ENCODE assay signal across 15 cellular contexts in genomic region chr3:158384019-158384418, GRCh38.
DNase-seq lines count a peak whose midpoint lies in the region; ATAC-seq lines count a peak whose summit lies in the region.
"Had no signal": no experiment of that assay in that cellular context is flagged by ENCODE, and none has a peak within 500 bp of the region (broad histone marks: within the 10 kb centered on the region; RNA-seq: fewer than 3 reads in every experiment).

No MANE protein-coding gene starts in this region.

- peak; percentile 76 to 81 for ATAC-seq in activated T-cell treated with anti-CD3 and anti-CD28 coated beads, Interleukin-2, amount 50 U/mL, for 72 hours (replicated peaks in 1 of 2)
- ATAC-seq in GM21717 (IDR thresholded peaks at IDR 0.05; ENCODE audit: unreplicated experiment) (peak; percentile 68), HG03135 (IDR thresholded peaks at IDR 0.05; ENCODE audit: unreplicated experiment) (peak; percentile 84)
- ATAC-seq: Panc1 had no signal

- no peaks in the 10 kb centered on the region for H3K4me1 Mint-ChIP-seq in activated T-cell treated with anti-CD3 and anti-CD28 coated beads, Interleukin-2, amount 50 U/mL, for 72 hours (ENCODE audit: low read depth)

- H3K27me3 Mint-ChIP-seq in activated T-cell treated with anti-CD3 and anti-CD28 coated beads, Interleukin-2, amount 50 U/mL, for 72 hours (ENCODE audit: low read depth) = no peaks in the 10 kb centered on the region
- H3K27me3 Mint-ChIP-seq: CD4-positive, alpha-beta memory T cell had no signal

- no peak overlapping the region for H3K27ac Mint-ChIP-seq in activated T-cell treated with anti-CD3 and anti-CD28 coated beads, Interleukin-2, amount 50 U/mL, for 72 hours
- H3K27ac Mint-ChIP-seq: activated naive CD4-positive, alpha-beta T cell treated with anti-CD3 and anti-CD28 coated beads for 36 hours; CD4-positive, alpha-beta memory T cell had no signal

- peaks cover 0 to 2% of the 10 kb centered on the region in 2 donors for H3K9me3 Mint-ChIP-seq in activated T-cell treated with anti-CD3 and anti-CD28 coated beads, Interleukin-2, amount 50 U/mL, for 72 hours
- H3K9me3 Mint-ChIP-seq: activated naive CD4-positive, alpha-beta T cell treated with anti-CD3 and anti-CD28 coated beads for 36 hours had no signal

- peaks cover 0 to 2% of the 10 kb centered on the region in 2 donors for H3K36me3 Mint-ChIP-seq in activated T-cell treated with anti-CD3 and anti-CD28 coated beads, Interleukin-2, amount 50 U/mL, for 72 hours (ENCODE audit: insufficient read depth in 2 of 2)

- DNase-seq in activated T-cell treated with anti-CD3 and anti-CD28 coated beads, Interleukin-2, amount 50 U/mL, for 72 hours = no peak
- DNase-seq in activated T-cell treated with anti-CD3 and anti-CD28 coated beads for 4 hours = no peak
- DNase-seq in NCI-H1694 (lab: John Stamatoyannopoulos, UW) = no peak
- DNase-seq in DMS153 treated with DMSO at 0.1 percent for 48 hours (lab: John Stamatoyannopoulos, UW; ENCODE audit: unreplicated experiment) = no peak
- no peak for DNase-seq in hypothalamus (lab: John Stamatoyannopoulos, UW)
- DNase-seq in GM03348 (ENCODE audit: low spot score) = no peak
- DNase-seq: activated naive CD4-positive, alpha-beta T cell treated with anti-CD3 and anti-CD28 coated beads for 36 hours; CD4-positive, alpha-beta memory T cell; effector CD8-positive, alpha-beta T cell; NCI-H2107; stimulated activated naive CD4-positive, alpha-beta T cell treated with Interleukin-2 at 50 U/mL for 16 hours; WERI-Rb-1 had no signal

- no peak overlapping the region for H3K4me3 Mint-ChIP-seq in activated T-cell treated with anti-CD3 and anti-CD28 coated beads, Interleukin-2, amount 50 U/mL, for 72 hours
- H3K4me3 Mint-ChIP-seq: activated naive CD4-positive, alpha-beta T cell treated with anti-CD3 and anti-CD28 coated beads for 36 hours; CD4-positive, alpha-beta memory T cell had no signal
